16 cellular contexts compared by ENCODE assay signal in the genomic region with DNA sequence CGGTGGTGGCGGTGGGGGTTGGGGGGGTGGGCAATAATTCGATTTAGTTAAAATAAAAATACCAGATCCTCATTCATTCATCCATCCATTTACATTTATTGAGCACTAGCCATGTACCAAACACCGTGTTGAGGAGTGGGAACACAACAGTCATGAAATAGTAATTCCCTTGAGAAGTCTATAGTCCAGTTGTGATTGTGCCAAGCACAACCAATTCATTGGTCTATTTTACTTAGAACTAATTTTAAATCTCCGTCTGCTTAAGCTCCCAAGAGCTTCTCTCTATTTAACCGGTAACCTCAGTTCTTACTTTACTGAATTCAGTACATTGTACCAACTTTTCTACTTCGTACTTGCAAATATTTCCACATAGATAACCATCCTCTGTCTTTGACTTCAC.
"Had no signal": no experiment of that assay in that cellular context is flagged by ENCODE, and none has a peak within 500 bp of the region (broad histone marks: within the 10 kb centered on the region; RNA-seq: fewer than 3 reads in every experiment).

No MANE protein-coding gene starts in this region.

- H3K27ac ChIP-seq: right lobe of liver, SK-N-MC, WERI-Rb-1 had no signal

- H3K27me3 ChIP-seq: right lobe of liver had no signal

- DNase-seq: activated CD4-positive, alpha-beta T cell treated with anti-CD3 and anti-CD28 coated beads for 36 hours; activated CD8-positive, alpha-beta memory T cell treated with anti-CD3 and anti-CD28 coated beads, Interleukin-2, amount 50 U/mL, for 4 hours; activated CD8-positive, alpha-beta T cell treated with anti-CD3 and anti-CD28 coated beads for 36 hours; dermis blood vessel endothelial cell; hypothalamus; kidney glomerular epithelial cell; naive B cell; right lobe of liver; stimulated activated CD4-positive, alpha-beta T cell treated with anti-CD3 and anti-CD28 coated beads, Interleukin-4, amount 100 ng/mL, for 1 hour; stimulated activated CD8-positive, alpha-beta memory T cell treated with anti-CD3 and anti-CD28 coated beads, Interleukin-4, amount 100 ng/mL, for 48 hours; stimulated activated naive CD8-positive, alpha-beta T cell treated with anti-CD3 and anti-CD28 coated beads, Interleukin-15, Interleukin-2, amounts not matched to agents 100 U/mL and 50 U/mL, for 24 hours; T-cell; T1000; WERI-Rb-1 had no signal

- H3K36me3 ChIP-seq: right lobe of liver, WERI-Rb-1 had no signal

- H3K9me3 ChIP-seq: right lobe of liver had no signal

- H3K4me1 ChIP-seq: right lobe of liver had no signal

- ATAC-seq: activated CD4-positive, alpha-beta T cell treated with anti-CD3 and anti-CD28 coated beads for 36 hours; activated CD8-positive, alpha-beta T cell treated with anti-CD3 and anti-CD28 coated beads for 36 hours; right lobe of liver; stimulated activated naive CD8-positive, alpha-beta T cell treated with anti-CD3 and anti-CD28 coated beads, Interleukin-15, Interleukin-2, amounts not matched to agents 100 U/mL and 50 U/mL, for 24 hours; T-cell had no signal

- H3K4me3 ChIP-seq: lung, right lobe of liver, SK-N-MC had no signal
